ENCODE assay signal across 1 cellular context in the genomic region with DNA sequence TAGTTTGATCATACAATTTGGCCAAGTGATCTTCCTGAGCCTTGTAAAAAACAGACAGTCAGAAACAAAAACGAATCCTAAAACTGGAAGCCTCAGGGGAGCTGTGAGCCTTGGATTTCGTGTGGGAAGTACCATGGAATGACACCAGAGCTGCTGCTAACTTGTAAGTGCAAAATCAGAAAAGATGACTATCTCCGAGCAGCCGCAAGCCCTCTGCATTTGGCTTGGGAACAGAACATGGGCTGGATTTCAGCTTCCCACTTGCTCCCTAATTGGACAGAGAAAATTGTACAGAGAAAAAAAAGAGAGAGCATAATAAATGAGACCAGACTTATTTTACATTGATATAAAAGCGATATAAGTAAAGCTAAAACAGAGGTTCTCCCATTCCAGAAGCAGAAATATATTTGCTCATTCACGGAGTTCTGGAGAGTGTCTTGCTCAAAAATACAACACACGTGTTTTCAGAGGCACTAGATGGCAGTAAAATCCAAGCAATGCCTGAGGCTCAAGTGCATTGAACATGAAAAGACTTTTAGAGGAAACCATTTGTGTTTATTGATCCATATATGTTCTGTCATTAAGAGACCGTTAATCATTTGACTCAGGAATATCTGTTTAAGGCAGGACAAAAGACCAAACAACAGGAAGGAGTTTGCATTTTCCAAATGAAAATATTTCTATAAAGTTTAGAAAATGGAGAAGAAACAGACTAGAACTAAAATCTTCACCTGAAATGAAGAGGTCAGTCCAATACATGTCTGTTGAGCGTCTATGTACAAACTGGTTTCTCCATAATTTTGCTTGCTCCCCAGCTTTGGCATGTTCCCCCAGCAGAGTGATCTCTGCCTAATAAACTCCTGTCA.
TF ChIP-seq lines count a peak whose summit lies in the region.

No MANE protein-coding gene starts in this region.

TF ChIP-seq in K562, 482 proteins besides CTCF, POLR2A, EP300 and RAD21 (continued from another document):
- TF ChIP-seq, protein P1, sequence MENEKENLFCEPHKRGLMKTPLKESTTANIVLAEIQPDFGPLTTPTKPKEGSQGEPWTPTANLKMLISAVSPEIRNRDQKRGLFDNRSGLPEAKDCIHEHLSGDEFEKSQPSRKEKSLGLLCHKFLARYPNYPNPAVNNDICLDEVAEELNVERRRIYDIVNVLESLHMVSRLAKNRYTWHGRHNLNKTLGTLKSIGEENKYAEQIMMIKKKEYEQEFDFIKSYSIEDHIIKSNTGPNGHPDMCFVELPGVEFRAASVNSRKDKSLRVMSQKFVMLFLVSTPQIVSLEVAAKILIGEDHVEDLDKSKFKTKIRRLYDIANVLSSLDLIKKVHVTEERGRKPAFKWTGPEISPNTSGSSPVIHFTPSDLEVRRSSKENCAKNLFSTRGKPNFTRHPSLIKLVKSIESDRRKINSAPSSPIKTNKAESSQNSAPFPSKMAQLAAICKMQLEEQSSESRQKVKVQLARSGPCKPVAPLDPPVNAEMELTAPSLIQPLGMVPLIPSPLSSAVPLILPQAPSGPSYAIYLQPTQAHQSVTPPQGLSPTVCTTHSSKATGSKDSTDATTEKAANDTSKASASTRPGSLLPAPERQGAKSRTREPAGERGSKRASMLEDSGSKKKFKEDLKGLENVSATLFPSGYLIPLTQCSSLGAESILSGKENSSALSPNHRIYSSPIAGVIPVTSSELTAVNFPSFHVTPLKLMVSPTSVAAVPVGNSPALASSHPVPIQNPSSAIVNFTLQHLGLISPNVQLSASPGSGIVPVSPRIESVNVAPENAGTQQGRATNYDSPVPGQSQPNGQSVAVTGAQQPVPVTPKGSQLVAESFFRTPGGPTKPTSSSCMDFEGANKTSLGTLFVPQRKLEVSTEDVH (IDR thresholded peaks at IDR 0.05; ENCODE audit: low read depth, partially characterized antibody): no peak
- TF ChIP-seq SAFB2 (IDR thresholded peaks at IDR 0.05; ENCODE audit: borderline replicate concordance, low read depth, low read length, severe bottlenecking) (no peak), EGR1 (conservative IDR thresholded peaks at IDR 0.05) (no peak), DNMT1 (IDR thresholded peaks at IDR 0.05) (no peak), NRF1 (conservative IDR thresholded peaks at IDR 0.05 in 1 of 2, IDR thresholded peaks at IDR 0.05 in 1 of 2) (0 out of 4 replicates have a peak, but pooled peaks of 1 of the 2 experiments have one; percentile 17), TCF3 (CRISPR knock-in tag; IDR thresholded peaks at IDR 0.05) (no peak), POLR2G (IDR thresholded peaks at IDR 0.05; ENCODE audit: low read depth, low read length) (no peak), ELF4 (CRISPR knock-in tag; IDR thresholded peaks at IDR 0.05) (no peak), XRCC5 (IDR thresholded peaks at IDR 0.05; ENCODE audit: low read depth, low read length) (no peak), STAG1 (CRISPR knock-in tag; IDR thresholded peaks at IDR 0.05; ENCODE audit: borderline replicate concordance) (peak; percentile 57; the same call in 1 of the 2 replicates), ARID2 (IDR thresholded peaks at IDR 0.05) (0 out of 2 replicates have a peak, but pooled peaks have one; percentile 22), ZNF354B (CRISPR knock-in tag; IDR thresholded peaks at IDR 0.05) (no peak), TAL1 (IDR thresholded peaks at IDR 0.05) (no peak), FOXM1 (IDR thresholded peaks at IDR 0.05; ENCODE audit: low read depth) (no peak), FOXM1 (CRISPR knock-in tag; IDR thresholded peaks at IDR 0.05; ENCODE audit: low read depth) (no peak), SIN3A (IDR thresholded peaks at IDR 0.05; ENCODE audit: borderline replicate concordance in 2 of 2, control insufficient read depth in 1 of 2, low read depth in 2 of 2, low read length in 2 of 2) (no peak), CC2D1A (IDR thresholded peaks at IDR 0.05) (peak; percentile 33; the same call in 1 of the 2 replicates), TEAD4 (IDR thresholded peaks at IDR 0.05; ENCODE audit: low read length) (0 out of 2 replicates have a peak, but pooled peaks have one; percentile 18), TEAD4 (CRISPR knock-in tag; IDR thresholded peaks at IDR 0.05; ENCODE audit: borderline replicate concordance) (no peak), NCOA2 (IDR thresholded peaks at IDR 0.05; ENCODE audit: partially characterized antibody in 2 of 2) (no peak), ZNF217 (CRISPR knock-in tag; IDR thresholded peaks at IDR 0.05) (no peak), PML (IDR thresholded peaks at IDR 0.05; ENCODE audit: low read length) (no peak), CREM (IDR thresholded peaks at IDR 0.05; ENCODE audit: low read depth) (0 out of 2 replicates have a peak, but pooled peaks have one; percentile 15), BACH1 (tag; IDR thresholded peaks at IDR 0.05) (0 out of 2 replicates have a peak, but pooled peaks have one; percentile 31)
- TF ChIP-seq, protein P2, sequence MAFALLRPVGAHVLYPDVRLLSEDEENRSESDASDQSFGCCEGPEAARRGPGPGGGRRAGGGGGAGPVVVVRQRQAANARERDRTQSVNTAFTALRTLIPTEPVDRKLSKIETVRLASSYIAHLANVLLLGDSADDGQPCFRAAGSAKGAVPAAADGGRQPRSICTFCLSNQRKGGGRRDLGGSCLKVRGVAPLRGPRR (CRISPR knock-in tag; IDR thresholded peaks at IDR 0.05): no peak
- TF ChIP-seq, protein P3, sequence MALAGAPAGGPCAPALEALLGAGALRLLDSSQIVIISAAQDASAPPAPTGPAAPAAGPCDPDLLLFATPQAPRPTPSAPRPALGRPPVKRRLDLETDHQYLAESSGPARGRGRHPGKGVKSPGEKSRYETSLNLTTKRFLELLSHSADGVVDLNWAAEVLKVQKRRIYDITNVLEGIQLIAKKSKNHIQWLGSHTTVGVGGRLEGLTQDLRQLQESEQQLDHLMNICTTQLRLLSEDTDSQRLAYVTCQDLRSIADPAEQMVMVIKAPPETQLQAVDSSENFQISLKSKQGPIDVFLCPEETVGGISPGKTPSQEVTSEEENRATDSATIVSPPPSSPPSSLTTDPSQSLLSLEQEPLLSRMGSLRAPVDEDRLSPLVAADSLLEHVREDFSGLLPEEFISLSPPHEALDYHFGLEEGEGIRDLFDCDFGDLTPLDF (CRISPR knock-in tag; IDR thresholded peaks at IDR 0.05): no peak
- TF ChIP-seq, protein P4, sequence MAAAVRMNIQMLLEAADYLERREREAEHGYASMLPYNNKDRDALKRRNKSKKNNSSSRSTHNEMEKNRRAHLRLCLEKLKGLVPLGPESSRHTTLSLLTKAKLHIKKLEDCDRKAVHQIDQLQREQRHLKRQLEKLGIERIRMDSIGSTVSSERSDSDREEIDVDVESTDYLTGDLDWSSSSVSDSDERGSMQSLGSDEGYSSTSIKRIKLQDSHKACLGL (CRISPR knock-in tag; IDR thresholded peaks at IDR 0.05; ENCODE audit: borderline replicate concordance, poor library complexity, severe bottlenecking): no peak
- TF ChIP-seq, protein P5, sequence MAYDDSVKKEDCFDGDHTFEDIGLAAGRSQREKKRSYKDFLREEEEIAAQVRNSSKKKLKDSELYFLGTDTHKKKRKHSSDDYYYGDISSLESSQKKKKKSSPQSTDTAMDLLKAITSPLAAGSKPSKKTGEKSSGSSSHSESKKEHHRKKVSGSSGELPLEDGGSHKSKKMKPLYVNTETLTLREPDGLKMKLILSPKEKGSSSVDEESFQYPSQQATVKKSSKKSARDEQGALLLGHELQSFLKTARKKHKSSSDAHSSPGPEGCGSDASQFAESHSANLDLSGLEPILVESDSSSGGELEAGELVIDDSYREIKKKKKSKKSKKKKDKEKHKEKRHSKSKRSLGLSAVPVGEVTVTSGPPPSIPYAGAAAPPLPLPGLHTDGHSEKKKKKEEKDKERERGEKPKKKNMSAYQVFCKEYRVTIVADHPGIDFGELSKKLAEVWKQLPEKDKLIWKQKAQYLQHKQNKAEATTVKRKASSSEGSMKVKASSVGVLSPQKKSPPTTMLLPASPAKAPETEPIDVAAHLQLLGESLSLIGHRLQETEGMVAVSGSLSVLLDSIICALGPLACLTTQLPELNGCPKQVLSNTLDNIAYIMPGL (CRISPR knock-in tag; IDR thresholded peaks at IDR 0.05): no peak
- TF ChIP-seq, protein P6, sequence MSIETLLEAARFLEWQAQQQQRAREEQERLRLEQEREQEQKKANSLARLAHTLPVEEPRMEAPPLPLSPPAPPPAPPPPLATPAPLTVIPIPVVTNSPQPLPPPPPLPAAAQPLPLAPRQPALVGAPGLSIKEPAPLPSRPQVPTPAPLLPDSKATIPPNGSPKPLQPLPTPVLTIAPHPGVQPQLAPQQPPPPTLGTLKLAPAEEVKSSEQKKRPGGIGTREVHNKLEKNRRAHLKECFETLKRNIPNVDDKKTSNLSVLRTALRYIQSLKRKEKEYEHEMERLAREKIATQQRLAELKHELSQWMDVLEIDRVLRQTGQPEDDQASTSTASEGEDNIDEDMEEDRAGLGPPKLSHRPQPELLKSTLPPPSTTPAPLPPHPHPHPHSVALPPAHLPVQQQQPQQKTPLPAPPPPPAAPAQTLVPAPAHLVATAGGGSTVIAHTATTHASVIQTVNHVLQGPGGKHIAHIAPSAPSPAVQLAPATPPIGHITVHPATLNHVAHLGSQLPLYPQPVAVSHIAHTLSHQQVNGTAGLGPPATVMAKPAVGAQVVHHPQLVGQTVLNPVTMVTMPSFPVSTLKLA (conservative IDR thresholded peaks at IDR 0.05): peak; percentile 52 to 62; a peak in 3 of 4 replicates
- TF ChIP-seq, protein P7, sequence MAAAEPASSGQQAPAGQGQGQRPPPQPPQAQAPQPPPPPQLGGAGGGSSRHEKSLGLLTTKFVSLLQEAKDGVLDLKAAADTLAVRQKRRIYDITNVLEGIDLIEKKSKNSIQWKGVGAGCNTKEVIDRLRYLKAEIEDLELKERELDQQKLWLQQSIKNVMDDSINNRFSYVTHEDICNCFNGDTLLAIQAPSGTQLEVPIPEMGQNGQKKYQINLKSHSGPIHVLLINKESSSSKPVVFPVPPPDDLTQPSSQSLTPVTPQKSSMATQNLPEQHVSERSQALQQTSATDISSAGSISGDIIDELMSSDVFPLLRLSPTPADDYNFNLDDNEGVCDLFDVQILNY (CRISPR knock-in tag; IDR thresholded peaks at IDR 0.05): no peak
- TF ChIP-seq, protein P8, sequence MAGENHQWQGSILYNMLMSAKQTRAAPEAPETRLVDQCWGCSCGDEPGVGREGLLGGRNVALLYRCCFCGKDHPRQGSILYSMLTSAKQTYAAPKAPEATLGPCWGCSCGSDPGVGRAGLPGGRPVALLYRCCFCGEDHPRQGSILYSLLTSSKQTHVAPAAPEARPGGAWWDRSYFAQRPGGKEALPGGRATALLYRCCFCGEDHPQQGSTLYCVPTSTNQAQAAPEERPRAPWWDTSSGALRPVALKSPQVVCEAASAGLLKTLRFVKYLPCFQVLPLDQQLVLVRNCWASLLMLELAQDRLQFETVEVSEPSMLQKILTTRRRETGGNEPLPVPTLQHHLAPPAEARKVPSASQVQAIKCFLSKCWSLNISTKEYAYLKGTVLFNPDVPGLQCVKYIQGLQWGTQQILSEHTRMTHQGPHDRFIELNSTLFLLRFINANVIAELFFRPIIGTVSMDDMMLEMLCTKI (IDR thresholded peaks at IDR 0.05; ENCODE audit: partially characterized antibody): no peak
- TF ChIP-seq, protein P9, sequence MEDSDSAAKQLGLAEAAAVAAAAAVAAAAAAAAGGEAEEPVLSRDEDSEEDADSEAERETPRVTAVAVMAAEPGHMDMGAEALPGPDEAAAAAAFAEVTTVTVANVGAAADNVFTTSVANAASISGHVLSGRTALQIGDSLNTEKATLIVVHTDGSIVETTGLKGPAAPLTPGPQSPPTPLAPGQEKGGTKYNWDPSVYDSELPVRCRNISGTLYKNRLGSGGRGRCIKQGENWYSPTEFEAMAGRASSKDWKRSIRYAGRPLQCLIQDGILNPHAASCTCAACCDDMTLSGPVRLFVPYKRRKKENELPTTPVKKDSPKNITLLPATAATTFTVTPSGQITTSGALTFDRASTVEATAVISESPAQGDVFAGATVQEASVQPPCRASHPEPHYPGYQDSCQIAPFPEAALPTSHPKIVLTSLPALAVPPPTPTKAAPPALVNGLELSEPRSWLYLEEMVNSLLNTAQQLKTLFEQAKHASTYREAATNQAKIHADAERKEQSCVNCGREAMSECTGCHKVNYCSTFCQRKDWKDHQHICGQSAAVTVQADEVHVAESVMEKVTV (CRISPR knock-in tag; IDR thresholded peaks at IDR 0.05): peak; percentile 90
